In the genomic region with DNA sequence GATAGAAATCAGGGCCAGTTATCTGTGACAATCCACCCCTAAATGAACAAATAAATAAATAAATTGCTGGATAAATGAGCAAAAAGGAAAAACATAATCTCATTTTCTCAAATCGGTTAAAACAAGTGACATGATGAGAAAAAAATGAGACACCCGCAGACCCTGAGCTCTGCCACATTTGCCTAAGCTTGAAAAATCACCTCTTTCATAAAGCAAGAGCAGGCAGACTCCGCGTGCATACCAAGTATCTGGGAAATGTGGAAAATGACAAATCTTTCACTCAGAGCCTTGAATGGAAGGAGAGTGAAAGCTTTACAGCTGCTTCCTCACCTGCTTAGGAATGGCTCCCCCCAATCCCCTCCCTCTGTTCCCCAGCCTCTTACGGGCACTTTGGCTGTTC, we compare ENCODE assay signal across 10 cellular contexts.
"Had no signal": no experiment of that assay in that cellular context is flagged by ENCODE, and none has a peak within 500 bp of the region (broad histone marks: within the 10 kb centered on the region; RNA-seq: fewer than 3 reads in every experiment).

No MANE protein-coding gene starts in this region.

- H3K4me1 ChIP-seq: HAP-1 had no signal

- H3K9ac ChIP-seq: KMS-11 had no signal

- H2AFZ ChIP-seq: GM23338 had no signal

- H3K4me3 ChIP-seq: GM23338, HAP-1 had no signal

- ATAC-seq: GM23338, HCT116, HepG2 had no signal

- H3K4me3 Mint-ChIP-seq: GM23338, HFFc6, IgD-negative memory B cell had no signal

- DNase-seq: H7, HFFc6, KBM-7 had no signal

- H3K36me3 ChIP-seq: HAP-1 had no signal

- H3K27ac Mint-ChIP-seq: GM23338, HFFc6, IgD-negative memory B cell had no signal

- H3K27ac ChIP-seq: HL-60, KMS-11 had no signal

- H3K9me3 ChIP-seq: HAP-1 had no signal

- H3K9me3 Mint-ChIP-seq: GM23338, IgD-negative memory B cell had no signal

- H3K4me2 ChIP-seq: GM23338, KMS-11 had no signal
